Comparison of ENCODE assay signal across 8 cellular contexts in genomic region chr15:92902020-92902419, GRCh38. TPM values are rescaled to one million over a fixed set of nuclear protein-coding genes. Genes with fewer than 3 reads are reported as not detected.
A peak's percentile ranks its signal among the peaks of the same experiment; 100 is the strongest.
DNase-seq lines count a peak whose midpoint lies in the region; ATAC-seq and TF ChIP-seq lines count a peak whose summit lies in the region.

No MANE protein-coding gene starts in this region.

- H3K9ac ChIP-seq in GM23248 (peak overlapping the region; percentile 99), SU-DHL-6 (ENCODE audit: low read length) (peak overlapping the region; percentile 86)

- ATAC-seq in gastrocnemius medialis (no peak), HG03378 (IDR thresholded peaks at IDR 0.05; ENCODE audit: unreplicated experiment) (no peak), HG03457 (IDR thresholded peaks at IDR 0.05; ENCODE audit: unreplicated experiment) (no peak), HG03097 (IDR thresholded peaks at IDR 0.05; ENCODE audit: low FRiP score, unreplicated experiment) (no peak)

- H3K79me2 ChIP-seq in GM23248 (ENCODE audit: insufficient read depth) (peaks cover 97% of the 10 kb centered on the region), SU-DHL-6 (ENCODE audit: insufficient read depth, low read length) (peaks cover 96% of the 10 kb centered on the region)

- no peak for TF ChIP-seq POLR2A in gastrocnemius medialis (IDR thresholded peaks at IDR 0.05)

- WGBS in GM23248 (ENCODE audit: low coverage in 1 of 2, low lambda C conversion rate in 2 of 2, missing lambda C conversion rate in 2 of 2), 2 experiments: 0 to 1% methylated on average over 2 of the region's 2 CpGs

- H3K9me2 ChIP-seq in GM23248 (ENCODE audit: insufficient read depth): no peaks in the 10 kb centered on the region
- no peaks in the 10 kb centered on the region for H3K9me2 ChIP-seq in SU-DHL-6 (replicated peaks; ENCODE audit: insufficient read depth, low read length)

- H3K27me3 ChIP-seq in GM23248 (replicated peaks; ENCODE audit: insufficient read depth): no peaks in the 10 kb centered on the region
- H3K27me3 ChIP-seq in SU-DHL-6 (ENCODE audit: low read length): no peaks in the 10 kb centered on the region
- H3K27me3 ChIP-seq in gastrocnemius medialis: no peaks in the 10 kb centered on the region

- H4K20me1 ChIP-seq in GM23248 (ENCODE audit: insufficient read depth): no peaks in the 10 kb centered on the region
- H4K20me1 ChIP-seq in SU-DHL-6 (ENCODE audit: low read depth, low read length): peaks cover 21% of the 10 kb centered on the region

- H3K4me3 ChIP-seq in GM23248: peak overlapping the region; percentile 97
- peak overlapping the region; percentile 98 for H3K4me3 ChIP-seq in SU-DHL-6 (ENCODE audit: insufficient read depth, low read length, poor library complexity, severe bottlenecking)
- H3K4me3 ChIP-seq in gastrocnemius medialis: peak overlapping the region; percentile 58 to 76 (median 71)

- in situ Hi-C loops in GM23248 (cut with MboI): loop anchor here (10.0 kb wide), 1 partner anchor 97 kb away; no protein-coding TSS in a partner anchor
- in situ Hi-C loops in gastrocnemius medialis (cut with MboI; ENCODE audit: low sequenced_read_pairs in 4 of 4): no loop called here

- no peak for TF ChIP-seq CTCF in SU-DHL-6 (IDR thresholded peaks at IDR 0.05; ENCODE audit: insufficient read depth, low read length, poor library complexity, severe bottlenecking)
- TF ChIP-seq CTCF in gastrocnemius medialis (IDR thresholded peaks at IDR 0.05 in 4 of 5, conservative IDR thresholded peaks at IDR 0.05 in 1 of 5): no peak

- H3K27ac ChIP-seq in GM23248 (peak overlapping the region; percentile 98), SU-DHL-6 (ENCODE audit: low read depth, low read length) (peak overlapping the region; percentile 93), gastrocnemius medialis (peak overlapping the region; percentile 94 to 97 (median 96))

- peaks cover 45% of the 10 kb centered on the region for H3K4me1 ChIP-seq in GM23248 (ENCODE audit: insufficient read depth)
- peaks cover 44 to 51% of the 10 kb centered on the region in 2 donors for H3K4me1 ChIP-seq in gastrocnemius medialis

- peaks cover 50% of the 10 kb centered on the region for H3K36me3 ChIP-seq in GM23248 (ENCODE audit: low read depth)
- H3K36me3 ChIP-seq in SU-DHL-6 (ENCODE audit: low read length): peaks cover 49% of the 10 kb centered on the region
- peaks cover 0 to 14% of the 10 kb centered on the region in 2 donors for H3K36me3 ChIP-seq in gastrocnemius medialis

- peaks cover 96% of the 10 kb centered on the region for H3F3A ChIP-seq in GM23248 (ENCODE audit: insufficient read depth)
- peaks cover 82% of the 10 kb centered on the region for H3F3A ChIP-seq in SU-DHL-6 (ENCODE audit: insufficient read depth)

- no peaks in the 10 kb centered on the region for H3K9me3 ChIP-seq in GM23248 (ENCODE audit: low read depth)
- H3K9me3 ChIP-seq in SU-DHL-6 (ENCODE audit: insufficient read depth, low read length): no peaks in the 10 kb centered on the region
- no peaks in the 10 kb centered on the region for H3K9me3 ChIP-seq in gastrocnemius medialis

- intact Hi-C loops in gastrocnemius medialis (cut with DNase I; ENCODE audit: low total_unique reads): loop anchor here (5.0 kb wide), 1 partner anchor 185 kb away; the partner anchor contains the start of gene RGMA

- no peak overlapping the region for H2AFZ ChIP-seq in GM23248
- no peak overlapping the region for H2AFZ ChIP-seq in SU-DHL-6 (ENCODE audit: low read depth, low read length, severe bottlenecking)

- peak; percentile 35 for DNase-seq in GM23248
- DNase-seq in fibroblast of peridontal ligament (ENCODE audit: extremely low read depth): peak; percentile 63
- no peak for DNase-seq in gastrocnemius medialis
- no peak for DNase-seq in NCI-H345 treated with DMSO at 0.1 percent for 48 hours (lab: John Stamatoyannopoulos, UW; ENCODE audit: unreplicated experiment)

- H3K4me2 ChIP-seq in GM23248 (ENCODE audit: unreplicated experiment) (peak overlapping the region; percentile 99), SU-DHL-6 (ENCODE audit: low read depth, low read length, poor library complexity, severe bottlenecking) (peak overlapping the region; percentile 96)

RNA-seq across cellular contexts. Expression of gene CHD2, which starts 1.9 kb away (rescaled TPM):
- 39.0 and 54.4 TPM in 2 replicates for total RNA-seq in GM23248 (2014; rRNA removed; shearing (Covaris generic))
- polyA plus RNA-seq in GM23248 (2016; fragmentation: Nextera tagmentation; extraction: Ambion mirVana): 36.5 and 37.0 TPM in 2 replicates
- total RNA-seq in gastrocnemius medialis: 10 to 100 TPM; 26.9 to 55.5 (median 33.7) TPM

Comparison
In these comparisons a context has a peak if more than half of its experiments do, and no peak if none do; other contexts are left out.
1. DNase-seq: peak in GM23248 (single experiment) and fibroblast of peridontal ligament (single experiment); none in gastrocnemius medialis (0 of 2) and NCI-H345 treated with DMSO at 0.1 percent for 48 hours (single experiment).
2. Peak in every context shown above with its lines, with median percentiles within 50 percentile points of each other: H3K27ac ChIP-seq and H3K4me3 ChIP-seq.